17 cellular contexts compared by ENCODE assay signal in genomic region chr5:153211052-153211451, GRCh38.
DNase-seq lines count a peak whose midpoint lies in the region; ATAC-seq and TF ChIP-seq lines count a peak whose summit lies in the region.
"Had no signal": no experiment of that assay in that cellular context is flagged by ENCODE, and none has a peak within 500 bp of the region (broad histone marks: within the 10 kb centered on the region; RNA-seq: fewer than 3 reads in every experiment).

No MANE protein-coding gene starts in this region.

- H3K4me3 ChIP-seq in HUES48 (ENCODE audit: low read depth, low read length): no peak overlapping the region
- H3K4me3 ChIP-seq: A549, K562, MG63 had no signal

- no peaks in the 10 kb centered on the region for H3K9me3 ChIP-seq in HUES48 (ENCODE audit: control insufficient read depth, insufficient read depth, low read length)
- H3K9me3 ChIP-seq: A549, MG63 had no signal

- POLR2A ChIA-PET in RWPE1 (lab: Yijun Ruan, JAX; ENCODE audit: low non-redundant PET): no interaction called here

- H3K27ac ChIP-seq in HUES48 (ENCODE audit: low read depth, low read length) (peak overlapping the region; percentile 2), RWPE1 (no peak overlapping the region)
- H3K27ac ChIP-seq: A549 had no signal

- TF ChIP-seq CTCF in RWPE1 (conservative IDR thresholded peaks at IDR 0.05; ENCODE audit: low read depth): no peak

- H3K36me3 ChIP-seq in HUES48 (ENCODE audit: control insufficient read depth, insufficient read depth, low read length): no peaks in the 10 kb centered on the region
- H3K36me3 ChIP-seq: MG63 had no signal

- CTCF ChIA-PET in RWPE1 (lab: Yijun Ruan, JAX): interaction anchor here (0.6 kb wide), 1 partner anchor 454 kb away, joined by 3 read pairs; no protein-coding TSS in a partner anchor

- ATAC-seq in GM18907 (IDR thresholded peaks at IDR 0.05; ENCODE audit: unreplicated experiment): no peak
- no peak for ATAC-seq in HG03571 (IDR thresholded peaks at IDR 0.05; ENCODE audit: unreplicated experiment)
- ATAC-seq: A549, K562, PC-3 had no signal

- H3K9ac ChIP-seq in HUES48 (ENCODE audit: low read depth, low read length): no peak overlapping the region

- no peaks in the 10 kb centered on the region for H3K27me3 ChIP-seq in HUES48 (ENCODE audit: control insufficient read depth, insufficient read depth, low read length)
- H3K27me3 ChIP-seq: MG63 had no signal

- peaks cover 3% of the 10 kb centered on the region; the same call in 1 of the 2 replicates for H3K4me1 ChIP-seq in HUES48 (ENCODE audit: control insufficient read depth, insufficient read depth, low read length)
- H3K4me1 ChIP-seq: A549 had no signal

- DNase-seq in COR-L47 (lab: John Stamatoyannopoulos, UW) (peak; percentile 88), NCI-H1930 (lab: John Stamatoyannopoulos, UW) (peak; percentile 44 to 52), NCI-H774 (lab: John Stamatoyannopoulos, UW) (peak; percentile 2), RWPE1 (ENCODE audit: low spot score) (no peak)
- DNase-seq: DMS53, GF-D8, HFFc6, MG63, NCI-H1694, NCI-H510A, PC-3, SHP77 had no signal
